In the genomic region with DNA sequence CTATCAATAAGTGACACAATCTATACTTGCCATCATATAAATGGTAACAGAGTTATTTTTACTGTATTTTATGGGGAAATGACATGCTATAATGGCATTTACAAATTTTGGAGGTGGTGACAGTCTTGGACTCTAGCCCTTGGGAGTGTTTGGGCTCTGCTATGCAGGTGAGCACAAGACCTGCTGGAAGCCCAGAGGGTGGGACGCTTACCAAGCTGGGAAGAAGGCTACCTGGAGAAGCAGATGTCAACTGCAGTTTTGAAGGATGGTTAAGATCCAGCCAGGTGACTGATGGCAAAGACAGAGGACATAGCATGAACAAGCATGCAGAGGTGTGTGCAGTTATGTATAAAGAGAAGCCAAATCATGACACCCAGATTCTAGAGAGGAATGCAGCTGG, we compare ENCODE assay signal across 24 cellular contexts.
"Had no signal": no experiment of that assay in that cellular context is flagged by ENCODE, and none has a peak within 500 bp of the region (broad histone marks: within the 10 kb centered on the region; RNA-seq: fewer than 3 reads in every experiment).

No MANE protein-coding gene starts in this region.

- H3K27ac Mint-ChIP-seq: dendritic cell treated with granulocyte-macrophage colony-stimulating factor and Interleukin-4, amounts not matched to agents 40 ng/mL and 50 ng/mL, for 4 days; effector memory CD8-positive, alpha-beta T cell; endodermal cell had no signal

- H3K27me3 ChIP-seq: colonic mucosa, dorsolateral prefrontal cortex, foreskin keratinocyte, gastrocnemius medialis, gastroesophageal sphincter had no signal

- H3K4me1 ChIP-seq: colonic mucosa, esophagus muscularis mucosa, esophagus squamous epithelium, foreskin keratinocyte, gastrocnemius medialis, gastroesophageal sphincter, heart left ventricle, heart right ventricle had no signal

- H3K36me3 ChIP-seq: colonic mucosa, esophagus muscularis mucosa, esophagus squamous epithelium, gastrocnemius medialis, gastroesophageal sphincter, heart left ventricle, heart right ventricle had no signal

- DNase-seq: colonic mucosa; cortex of kidney; dermis blood vessel endothelial cell; dorsolateral prefrontal cortex; effector CD4-positive, alpha-beta T cell; effector CD8-positive, alpha-beta T cell; effector memory CD4-positive, alpha-beta T cell; effector memory CD8-positive, alpha-beta T cell; endodermal cell; erythroblast; esophagus squamous epithelium; foreskin fibroblast; foreskin keratinocyte; foreskin melanocyte; gastrocnemius medialis; glutamatergic neuron; head of caudate nucleus; heart left ventricle; heart right ventricle had no signal

- H3K4me3 Mint-ChIP-seq: dendritic cell treated with granulocyte-macrophage colony-stimulating factor and Interleukin-4, amounts not matched to agents 40 ng/mL and 50 ng/mL, for 4 days; effector memory CD8-positive, alpha-beta T cell; endodermal cell had no signal

- ATAC-seq: effector memory CD8-positive, alpha-beta T cell; esophagus mucosa; foreskin keratinocyte; gastrocnemius medialis; gastroesophageal sphincter; heart left ventricle; heart right ventricle had no signal

- H3K9me3 ChIP-seq: colonic mucosa, esophagus muscularis mucosa, esophagus squamous epithelium, gastrocnemius medialis, gastroesophageal sphincter, heart left ventricle, heart right ventricle had no signal

- H3K4me3 ChIP-seq: colonic mucosa, coronary artery, dorsolateral prefrontal cortex, esophagus muscularis mucosa, esophagus squamous epithelium, gastrocnemius medialis, gastroesophageal sphincter, heart left ventricle, heart right ventricle had no signal

- H3K27me3 Mint-ChIP-seq: dendritic cell treated with granulocyte-macrophage colony-stimulating factor and Interleukin-4, amounts not matched to agents 40 ng/mL and 50 ng/mL, for 4 days; effector memory CD8-positive, alpha-beta T cell had no signal

- H3K9me3 Mint-ChIP-seq: dendritic cell treated with granulocyte-macrophage colony-stimulating factor and Interleukin-4, amounts not matched to agents 40 ng/mL and 50 ng/mL, for 4 days; effector memory CD8-positive, alpha-beta T cell; endodermal cell had no signal
